Comparison of ENCODE assay signal across 1 cellular context in the genomic region with DNA sequence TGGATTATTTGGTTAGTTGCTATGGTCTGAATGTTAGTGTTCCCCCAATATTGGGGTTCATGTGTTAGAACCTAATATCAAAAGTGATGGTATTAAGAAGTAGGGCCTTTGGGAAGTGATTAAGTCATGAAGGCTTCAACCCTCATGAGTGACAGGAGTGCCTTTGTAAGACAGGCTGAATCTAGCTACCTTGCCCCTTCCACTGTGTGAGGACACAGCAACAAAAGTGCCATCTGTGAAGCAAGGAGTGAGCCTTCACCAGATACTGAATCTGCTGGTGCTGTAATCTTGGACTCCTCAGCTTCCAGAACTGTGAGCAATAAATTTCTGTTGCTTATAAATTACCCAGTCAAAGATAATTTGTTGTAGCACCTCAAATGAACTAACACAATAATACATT.
TF ChIP-seq lines count a peak whose summit lies in the region.

No MANE protein-coding gene starts in this region.

TF ChIP-seq in HEK293, 187 proteins besides CTCF, POLR2A, EP300 and RAD21:
- TF ChIP-seq, protein P1, sequence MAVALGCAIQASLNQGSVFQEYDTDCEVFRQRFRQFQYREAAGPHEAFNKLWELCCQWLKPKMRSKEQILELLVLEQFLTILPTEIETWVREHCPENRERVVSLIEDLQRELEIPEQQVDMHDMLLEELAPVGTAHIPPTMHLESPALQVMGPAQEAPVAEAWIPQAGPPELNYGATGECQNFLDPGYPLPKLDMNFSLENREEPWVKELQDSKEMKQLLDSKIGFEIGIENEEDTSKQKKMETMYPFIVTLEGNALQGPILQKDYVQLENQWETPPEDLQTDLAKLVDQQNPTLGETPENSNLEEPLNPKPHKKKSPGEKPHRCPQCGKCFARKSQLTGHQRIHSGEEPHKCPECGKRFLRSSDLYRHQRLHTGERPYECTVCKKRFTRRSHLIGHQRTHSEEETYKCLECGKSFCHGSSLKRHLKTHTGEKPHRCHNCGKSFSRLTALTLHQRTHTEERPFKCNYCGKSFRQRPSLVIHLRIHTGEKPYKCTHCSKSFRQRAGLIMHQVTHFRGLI (tag by site-specific recombination; IDR thresholded peaks at IDR 0.05): no peak
- 0 out of 2 replicates have a peak, but pooled peaks have one; percentile 23 for TF ChIP-seq ZNF266 (tag by site-specific recombination; IDR thresholded peaks at IDR 0.05; ENCODE audit: low read depth)
- TF ChIP-seq ZNF629 (tag by site-specific recombination; IDR thresholded peaks at IDR 0.05): no peak
- TF ChIP-seq ZSCAN30 (tag by site-specific recombination; IDR thresholded peaks at IDR 0.05): no peak
- TF ChIP-seq IKZF3 (tag by site-specific recombination; IDR thresholded peaks at IDR 0.05): no peak
